Comparison of ENCODE assay signal across 1 cellular context in genomic region chr9:14661421-14662059, GRCh38.
TF ChIP-seq lines count a peak whose summit lies in the region.

No MANE protein-coding gene starts in this region.

TF ChIP-seq in endothelial cell of umbilical vein, 7 proteins besides CTCF, POLR2A, EP300 and RAD21:
- TF ChIP-seq EZH2 (IDR thresholded peaks at IDR 0.05; ENCODE audit: borderline replicate concordance, low read depth, low read length, severe bottlenecking) (no peak), JUN (IDR thresholded peaks at IDR 0.05; ENCODE audit: borderline replicate concordance, insufficient read depth, insufficient read length, low read depth) (no peak), FOS (IDR thresholded peaks at IDR 0.05; ENCODE audit: borderline replicate concordance, insufficient read depth, low read length) (no peak), POLR2AphosphoS5 (IDR thresholded peaks at IDR 0.05; ENCODE audit: insufficient read depth, low read depth, low read length) (no peak), GATA2 (IDR thresholded peaks at IDR 0.05; ENCODE audit: insufficient read depth, insufficient read length, low read depth, low read length) (no peak), MAX (IDR thresholded peaks at IDR 0.05; ENCODE audit: insufficient read depth, insufficient read length) (no peak), MYC (IDR thresholded peaks at IDR 0.05; ENCODE audit: low read depth, low read length) (no peak)
